ENCODE assay signal across 8 cellular contexts in the genomic region with DNA sequence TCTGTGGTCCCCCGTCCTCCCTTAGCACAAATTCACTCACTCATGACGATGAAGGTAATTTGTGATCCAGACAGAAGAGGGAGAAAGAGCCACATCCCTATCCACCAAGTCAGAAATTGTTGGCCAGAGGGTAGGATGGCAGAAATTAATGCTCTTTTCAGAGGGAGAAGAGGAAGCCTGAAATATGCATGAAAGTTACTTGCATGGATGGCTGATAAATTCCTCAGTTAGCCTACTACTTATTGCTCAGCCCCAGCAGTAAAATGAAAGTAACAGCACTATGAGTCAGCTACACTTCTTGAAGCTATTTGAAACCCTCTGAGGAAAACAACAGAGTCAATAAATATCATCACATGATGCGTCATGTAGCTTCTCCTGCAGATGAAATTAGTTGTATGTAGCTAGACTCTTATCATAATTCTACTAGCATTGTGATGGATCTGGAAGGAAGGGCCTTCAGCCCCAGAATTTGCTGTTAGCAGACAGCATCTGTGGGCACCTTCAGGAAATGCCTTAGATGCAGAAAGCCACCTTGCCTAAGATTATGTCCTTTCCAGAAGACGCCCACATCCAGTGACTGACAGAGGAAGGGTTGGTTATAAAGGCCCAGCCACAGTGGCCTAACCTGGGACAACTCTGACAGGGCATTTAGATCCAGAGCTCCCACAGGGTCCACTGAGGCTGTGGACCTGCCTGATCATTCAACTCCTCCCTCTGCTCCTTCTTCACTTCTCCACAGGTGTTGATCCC.
DNase-seq lines count a peak whose midpoint lies in the region; ATAC-seq and TF ChIP-seq lines count a peak whose summit lies in the region.

No MANE protein-coding gene starts in this region.

- TF ChIP-seq CTCF in A673 (conservative IDR thresholded peaks at IDR 0.05; ENCODE audit: low read depth, low read length): no peak
- TF ChIP-seq CTCF in astrocyte of the spinal cord (IDR thresholded peaks at IDR 0.05; ENCODE audit: low read depth, low read length): peak; percentile 29
- TF ChIP-seq CTCF in lower lobe of right lung (IDR thresholded peaks at IDR 0.05): peak; percentile 22

- CTCF ChIA-PET in A673 (lab: Charles Lee): interaction anchor here (0.7 kb wide), 1 partner anchor 197 kb away, joined by 4 read pairs; no protein-coding TSS in a partner anchor

- DNase-seq in A673 (ENCODE audit: low spot score) (peak; percentile 16), astrocyte of the spinal cord (ENCODE audit: low read depth, low spot score) (peak; percentile 87), lower lobe of right lung (no peak), HK-2 (ENCODE audit: unreplicated experiment) (no peak), NCI-H2081 treated with DMSO at 0.1 percent for 48 hours (lab: John Stamatoyannopoulos, UW) (no peak)
- DNase-seq in activated CD8-positive, alpha-beta memory T cell treated with anti-CD3 and anti-CD28 coated beads for 24 hours: no peak

- H3K36me3 ChIP-seq in A673 (ENCODE audit: insufficient read depth, low read length, poor library complexity, severe bottlenecking) (no peaks in the 10 kb centered on the region), lower lobe of right lung (no peaks in the 10 kb centered on the region)

- in situ Hi-C loops in astrocyte of the spinal cord (cut with HindIII; ENCODE audit: low sequenced_read_pairs): no loop called here

- ATAC-seq in GM18861 (IDR thresholded peaks at IDR 0.05; ENCODE audit: unreplicated experiment): peak; percentile 35
- ATAC-seq in HG03135 (IDR thresholded peaks at IDR 0.05; ENCODE audit: unreplicated experiment): peak; percentile 45
- peak in 1 of 2 donors; percentile 62 for ATAC-seq in lower lobe of right lung

- BruUV-seq in A673 (replicated peaks; lab: Mats Ljungman, UMichigan): no TSS peak

- intact Hi-C loops in A673 (cut with micrococcal nuclease; ENCODE audit: unreplicated experiment) (no loop called here), lower lobe of right lung (cut with DNase I) (no loop called here)

- H3K9me3 ChIP-seq in A673 (ENCODE audit: low read depth, low read length, poor library complexity, severe bottlenecking): no peaks in the 10 kb centered on the region
- no peaks in the 10 kb centered on the region for H3K9me3 ChIP-seq in lower lobe of right lung

- POLR2A ChIA-PET in A673 (lab: Charles Lee; ENCODE audit: low non-redundant PET): no interaction called here

- H3K27ac ChIP-seq in A673 (ENCODE audit: low read depth, low read length, poor library complexity, severe bottlenecking) (no peak overlapping the region), lower lobe of right lung (no peak overlapping the region)

- no peaks in the 10 kb centered on the region for H3K4me1 ChIP-seq in A673 (ENCODE audit: insufficient read depth, low read length, poor library complexity, severe bottlenecking)
- peaks cover 15% of the 10 kb centered on the region for H3K4me1 ChIP-seq in lower lobe of right lung

- H3K27me3 ChIP-seq in A673 (replicated peaks; ENCODE audit: insufficient read depth, low read depth, low read length, poor library complexity) (no peaks in the 10 kb centered on the region), lower lobe of right lung (ENCODE audit: low read depth) (no peaks in the 10 kb centered on the region)

- H3K4me3 ChIP-seq in A673 (ENCODE audit: low read depth, low read length, poor library complexity, severe bottlenecking): no peak overlapping the region
- H3K4me3 ChIP-seq in astrocyte of the spinal cord (ENCODE audit: low read depth, low read length): no peak overlapping the region
- no peak overlapping the region for H3K4me3 ChIP-seq in lower lobe of right lung

Comparison
In these comparisons a context has a peak if more than half of its experiments do, and no peak if none do; other contexts are left out.
1. DNase-seq: peak in A673 (single experiment) and astrocyte of the spinal cord (single experiment); none in lower lobe of right lung (single experiment), HK-2 (single experiment), activated CD8-positive, alpha-beta memory T cell treated with anti-CD3 and anti-CD28 coated beads for 24 hours (single experiment) and NCI-H2081 treated with DMSO at 0.1 percent for 48 hours (single experiment).